ENCODE assay signal across 24 cellular contexts in genomic region chr2:191360918-191361317, GRCh38.
"Had no signal": no experiment of that assay in that cellular context is flagged by ENCODE, and none has a peak within 500 bp of the region (broad histone marks: within the 10 kb centered on the region; RNA-seq: fewer than 3 reads in every experiment).

No MANE protein-coding gene starts in this region.

- H3K9me3 ChIP-seq: heart right ventricle, neutrophil, psoas muscle, right atrium auricular region, right lobe of liver, tibial nerve, vagina had no signal

- DNase-seq: heart right ventricle; islet precursor cell; mesenchymal stem cell; naive thymus-derived CD8-positive, alpha-beta T cell; nephron progenitor cell; occipital lobe; psoas muscle; right lobe of liver; stimulated activated CD4-positive, alpha-beta T cell treated with anti-CD3 and anti-CD28 coated beads, Interleukin-12 subunit alpha, Interleukin-12 subunit beta, amount 100 ng/mL, for 4 hours; stimulated activated CD4-positive, alpha-beta T cell treated with anti-CD3 and anti-CD28 coated beads, Interleukin-15, amount 100 ng/mL, for 24 hours; stimulated activated CD4-positive, alpha-beta T cell treated with anti-CD3 and anti-CD28 coated beads, Interleukin-2, amount 100 ng/mL, for 24 hours; stimulated activated CD4-positive, alpha-beta T cell treated with anti-CD3 and anti-CD28 coated beads, Interleukin-4, amount 100 ng/mL, for 1 hour; stimulated activated naive CD4-positive, alpha-beta T cell treated with Interleukin-2 at 50 U/mL for 16 hours; stimulated activated naive CD8-positive, alpha-beta T cell treated with anti-CD3 and anti-CD28 coated beads, Interleukin-15, amount 100 ng/mL, for 72 hours; substantia nigra had no signal

- ATAC-seq: heart right ventricle; naive thymus-derived CD8-positive, alpha-beta T cell; psoas muscle; right lobe of liver; stimulated activated naive CD8-positive, alpha-beta T cell treated with anti-CD3 and anti-CD28 coated beads, Interleukin-15, amount 100 ng/mL, for 72 hours had no signal

- H3K36me3 ChIP-seq: neural progenitor cell, neutrophil, vagina had no signal

- H3K9me3 Mint-ChIP-seq: naive thymus-derived CD8-positive, alpha-beta T cell; neural progenitor cell; stimulated activated naive CD8-positive, alpha-beta T cell treated with anti-CD3 and anti-CD28 coated beads, Interleukin-15, amount 100 ng/mL, for 72 hours; type B pancreatic cell had no signal

- H3K27ac Mint-ChIP-seq: naive thymus-derived CD8-positive, alpha-beta T cell; neural progenitor cell; stimulated activated naive CD8-positive, alpha-beta T cell treated with anti-CD3 and anti-CD28 coated beads, Interleukin-15, amount 100 ng/mL, for 72 hours; type B pancreatic cell had no signal

- H3K36me3 Mint-ChIP-seq: naive thymus-derived CD8-positive, alpha-beta T cell had no signal

- H3K4me3 Mint-ChIP-seq: naive thymus-derived CD8-positive, alpha-beta T cell; nephron progenitor cell; neural progenitor cell; stimulated activated naive CD8-positive, alpha-beta T cell treated with anti-CD3 and anti-CD28 coated beads, Interleukin-15, amount 100 ng/mL, for 72 hours; type B pancreatic cell had no signal

- H3K27me3 ChIP-seq: heart right ventricle, hepatocyte, neural progenitor cell, neutrophil, right atrium auricular region, right lobe of liver, tibial nerve, vagina had no signal

- H3K4me1 Mint-ChIP-seq: neural progenitor cell; stimulated activated naive CD8-positive, alpha-beta T cell treated with anti-CD3 and anti-CD28 coated beads, Interleukin-15, amount 100 ng/mL, for 72 hours had no signal

- H3K4me1 ChIP-seq: neural progenitor cell, psoas muscle, vagina had no signal

- H3K27ac ChIP-seq: heart right ventricle, hepatocyte, neural progenitor cell, neutrophil, parathyroid adenoma, psoas muscle, right atrium auricular region, right lobe of liver, skin epidermis, tibial nerve, vagina had no signal

- H3K4me3 ChIP-seq: heart right ventricle, hepatocyte, neural progenitor cell, psoas muscle, right atrium auricular region, right lobe of liver, skin epidermis, tibial nerve, vagina had no signal
